ENCODE assay signal across 2 cellular contexts in the genomic region with DNA sequence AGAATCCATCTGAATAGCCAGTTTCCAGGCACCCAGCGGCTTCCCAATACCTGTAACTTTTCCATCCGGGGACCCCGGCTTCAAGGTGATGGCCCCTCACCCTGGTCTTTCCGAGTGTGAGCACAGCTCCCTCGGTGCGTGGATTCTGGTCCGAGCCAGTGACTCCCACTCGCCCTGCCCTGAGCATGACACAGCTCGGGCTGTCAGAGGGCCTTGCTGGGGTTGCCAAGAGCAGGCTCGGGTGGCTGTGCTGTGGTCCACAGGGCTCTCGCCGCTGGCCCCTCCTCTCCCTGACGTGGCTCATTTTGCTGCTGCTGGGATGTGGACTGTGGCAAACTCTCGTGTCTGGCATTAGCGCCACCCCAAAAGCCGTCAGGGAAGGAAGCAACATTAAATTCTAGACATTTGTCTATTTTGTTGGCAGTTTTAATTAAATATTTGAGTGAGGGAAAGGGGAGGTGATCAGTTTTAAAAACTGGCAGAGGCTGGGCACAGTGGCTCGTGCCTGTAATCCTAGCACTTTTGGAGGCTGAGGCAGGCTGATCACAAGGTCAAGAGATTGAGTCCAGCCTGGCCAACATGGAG.
TF ChIP-seq lines count a peak whose summit lies in the region.

No MANE protein-coding gene starts in this region.

TF ChIP-seq in SK-N-SH, 30 proteins besides CTCF, POLR2A, EP300 and RAD21:
- TF ChIP-seq SIN3A (IDR thresholded peaks at IDR 0.05; ENCODE audit: borderline replicate concordance, low read depth, low read length) (no peak), USF2 (IDR thresholded peaks at IDR 0.05; ENCODE audit: borderline replicate concordance, low read depth, low read length) (no peak), FOXJ3 (CRISPR knock-in tag; IDR thresholded peaks at IDR 0.05) (no peak), REST (IDR thresholded peaks at IDR 0.05; ENCODE audit: low read depth, low read length) (no peak), PBX3 (IDR thresholded peaks at IDR 0.05) (no peak), NRF1 (IDR thresholded peaks at IDR 0.05; ENCODE audit: low read depth, low read length) (no peak), MXI1 (IDR thresholded peaks at IDR 0.05; ENCODE audit: low read depth, low read length) (no peak), RCOR1 (IDR thresholded peaks at IDR 0.05; ENCODE audit: low read length) (no peak), GABPA (IDR thresholded peaks at IDR 0.05; ENCODE audit: low read depth) (no peak), RFX5 (IDR thresholded peaks at IDR 0.05; ENCODE audit: low read length) (no peak), NFIC (IDR thresholded peaks at IDR 0.05; ENCODE audit: borderline replicate concordance) (no peak), TAF1 (IDR thresholded peaks at IDR 0.05; ENCODE audit: borderline replicate concordance, low read depth, low read length) (no peak), GATA2 (CRISPR knock-in tag; IDR thresholded peaks at IDR 0.05) (no peak)
- TF ChIP-seq, protein P1, sequence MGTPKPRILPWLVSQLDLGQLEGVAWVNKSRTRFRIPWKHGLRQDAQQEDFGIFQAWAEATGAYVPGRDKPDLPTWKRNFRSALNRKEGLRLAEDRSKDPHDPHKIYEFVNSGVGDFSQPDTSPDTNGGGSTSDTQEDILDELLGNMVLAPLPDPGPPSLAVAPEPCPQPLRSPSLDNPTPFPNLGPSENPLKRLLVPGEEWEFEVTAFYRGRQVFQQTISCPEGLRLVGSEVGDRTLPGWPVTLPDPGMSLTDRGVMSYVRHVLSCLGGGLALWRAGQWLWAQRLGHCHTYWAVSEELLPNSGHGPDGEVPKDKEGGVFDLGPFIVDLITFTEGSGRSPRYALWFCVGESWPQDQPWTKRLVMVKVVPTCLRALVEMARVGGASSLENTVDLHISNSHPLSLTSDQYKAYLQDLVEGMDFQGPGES (IDR thresholded peaks at IDR 0.05; ENCODE audit: low read depth, low read length), result no peak

TF ChIP-seq in SK-N-SH treated with all-trans-retinoic acid at 6 μM for 48 hours, 23 proteins besides CTCF, POLR2A, EP300 and RAD21:
- TF ChIP-seq, protein P2, sequence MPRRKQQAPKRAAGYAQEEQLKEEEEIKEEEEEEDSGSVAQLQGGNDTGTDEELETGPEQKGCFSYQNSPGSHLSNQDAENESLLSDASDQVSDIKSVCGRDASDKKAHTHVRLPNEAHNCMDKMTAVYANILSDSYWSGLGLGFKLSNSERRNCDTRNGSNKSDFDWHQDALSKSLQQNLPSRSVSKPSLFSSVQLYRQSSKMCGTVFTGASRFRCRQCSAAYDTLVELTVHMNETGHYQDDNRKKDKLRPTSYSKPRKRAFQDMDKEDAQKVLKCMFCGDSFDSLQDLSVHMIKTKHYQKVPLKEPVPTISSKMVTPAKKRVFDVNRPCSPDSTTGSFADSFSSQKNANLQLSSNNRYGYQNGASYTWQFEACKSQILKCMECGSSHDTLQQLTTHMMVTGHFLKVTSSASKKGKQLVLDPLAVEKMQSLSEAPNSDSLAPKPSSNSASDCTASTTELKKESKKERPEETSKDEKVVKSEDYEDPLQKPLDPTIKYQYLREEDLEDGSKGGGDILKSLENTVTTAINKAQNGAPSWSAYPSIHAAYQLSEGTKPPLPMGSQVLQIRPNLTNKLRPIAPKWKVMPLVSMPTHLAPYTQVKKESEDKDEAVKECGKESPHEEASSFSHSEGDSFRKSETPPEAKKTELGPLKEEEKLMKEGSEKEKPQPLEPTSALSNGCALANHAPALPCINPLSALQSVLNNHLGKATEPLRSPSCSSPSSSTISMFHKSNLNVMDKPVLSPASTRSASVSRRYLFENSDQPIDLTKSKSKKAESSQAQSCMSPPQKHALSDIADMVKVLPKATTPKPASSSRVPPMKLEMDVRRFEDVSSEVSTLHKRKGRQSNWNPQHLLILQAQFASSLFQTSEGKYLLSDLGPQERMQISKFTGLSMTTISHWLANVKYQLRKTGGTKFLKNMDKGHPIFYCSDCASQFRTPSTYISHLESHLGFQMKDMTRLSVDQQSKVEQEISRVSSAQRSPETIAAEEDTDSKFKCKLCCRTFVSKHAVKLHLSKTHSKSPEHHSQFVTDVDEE (CRISPR knock-in tag; IDR thresholded peaks at IDR 0.05), result no peak
- TF ChIP-seq TOX (CRISPR knock-in tag; IDR thresholded peaks at IDR 0.05; ENCODE audit: borderline replicate concordance), result no peak
- TF ChIP-seq OSR1 (CRISPR knock-in tag; IDR thresholded peaks at IDR 0.05), result no peak
- no peak for TF ChIP-seq CSRNP3 (CRISPR knock-in tag; IDR thresholded peaks at IDR 0.05)
- no peak for TF ChIP-seq BACH2 (CRISPR knock-in tag; IDR thresholded peaks at IDR 0.05; ENCODE audit: borderline replicate concordance)
- TF ChIP-seq, protein P3, sequence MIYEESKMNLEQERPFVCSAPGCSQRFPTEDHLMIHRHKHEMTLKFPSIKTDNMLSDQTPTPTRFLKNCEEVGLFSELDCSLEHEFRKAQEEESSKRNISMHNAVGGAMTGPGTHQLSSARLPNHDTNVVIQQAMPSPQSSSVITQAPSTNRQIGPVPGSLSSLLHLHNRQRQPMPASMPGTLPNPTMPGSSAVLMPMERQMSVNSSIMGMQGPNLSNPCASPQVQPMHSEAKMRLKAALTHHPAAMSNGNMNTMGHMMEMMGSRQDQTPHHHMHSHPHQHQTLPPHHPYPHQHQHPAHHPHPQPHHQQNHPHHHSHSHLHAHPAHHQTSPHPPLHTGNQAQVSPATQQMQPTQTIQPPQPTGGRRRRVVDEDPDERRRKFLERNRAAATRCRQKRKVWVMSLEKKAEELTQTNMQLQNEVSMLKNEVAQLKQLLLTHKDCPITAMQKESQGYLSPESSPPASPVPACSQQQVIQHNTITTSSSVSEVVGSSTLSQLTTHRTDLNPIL (CRISPR knock-in tag; IDR thresholded peaks at IDR 0.05; ENCODE audit: low read depth), result no peak
- TF ChIP-seq ESRRG (CRISPR knock-in tag; IDR thresholded peaks at IDR 0.05), result no peak
- no peak for TF ChIP-seq GLIS3 (CRISPR knock-in tag; IDR thresholded peaks at IDR 0.05)
- no peak for TF ChIP-seq PATZ1 (CRISPR knock-in tag; IDR thresholded peaks at IDR 0.05; ENCODE audit: borderline replicate concordance)
- TF ChIP-seq POU6F1 (CRISPR knock-in tag; IDR thresholded peaks at IDR 0.05; ENCODE audit: borderline replicate concordance, low read depth), result no peak
- TF ChIP-seq PPARA (CRISPR knock-in tag; IDR thresholded peaks at IDR 0.05; ENCODE audit: borderline replicate concordance), result no peak
- TF ChIP-seq ZFP30 (CRISPR knock-in tag; IDR thresholded peaks at IDR 0.05), result no peak
- no peak for TF ChIP-seq SNAI2 (CRISPR knock-in tag; IDR thresholded peaks at IDR 0.05)
